ENCODE assay signal across 15 cellular contexts in the genomic region with DNA sequence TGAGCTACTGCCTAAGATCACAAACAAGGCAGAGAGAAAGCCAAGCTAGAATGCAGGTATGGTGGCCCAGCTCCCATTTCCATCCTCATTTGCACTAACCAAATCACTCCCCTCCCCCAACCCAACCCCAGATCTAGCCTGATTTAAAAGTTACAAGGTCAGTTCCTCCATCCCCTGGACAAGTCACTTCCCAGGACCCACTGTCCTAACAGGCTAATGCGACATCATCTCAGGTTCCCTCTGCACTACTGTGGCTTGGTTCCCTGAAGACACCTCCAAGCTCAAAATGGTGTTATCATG. TPM values are rescaled to one million over a fixed set of nuclear protein-coding genes. Genes with fewer than 3 reads are reported as not detected.
A peak's percentile ranks its signal among the peaks of the same experiment; 100 is the strongest.
DNase-seq lines count a peak whose midpoint lies in the region; ATAC-seq and TF ChIP-seq lines count a peak whose summit lies in the region.
"Had no signal": no experiment of that assay in that cellular context is flagged by ENCODE, and none has a peak within 500 bp of the region (broad histone marks: within the 10 kb centered on the region; RNA-seq: fewer than 3 reads in every experiment).

No MANE protein-coding gene starts in this region.

- peak overlapping the region; percentile 94 for H3K27ac Mint-ChIP-seq in Calu3 (ENCODE audit: unreplicated experiment)
- peak overlapping the region; percentile 60 to 76 for H3K27ac Mint-ChIP-seq in T-cell

- peak overlapping the region; percentile 76 for H3K4me2 ChIP-seq in hepatocyte

- H3K27ac ChIP-seq in hepatocyte (peak overlapping the region; percentile 99), prostate gland (peak overlapping the region; percentile 84 to 96), substantia nigra (ENCODE audit: low read depth, low read length, poor library complexity, severe bottlenecking) (no peak overlapping the region)

- ATAC-seq in T-cell (replicated peaks in 1 of 4) (no peak), HG03469 (IDR thresholded peaks at IDR 0.05; ENCODE audit: unreplicated experiment) (no peak)

- no TSS peak for BruUV-seq in Calu3 (replicated peaks; lab: Mats Ljungman, UMichigan)

- WGBS in hepatocyte (ENCODE audit: low lambda C conversion rate, missing lambda C conversion rate): 75% methylated on average over 1 of the region's 1 CpG
- 68% methylated on average over 1 of the region's 1 CpG for WGBS in prostate gland

- H3K9me3 Mint-ChIP-seq in Calu3 (ENCODE audit: low read depth, unreplicated experiment) (no peaks in the 10 kb centered on the region), T-cell (no peaks in the 10 kb centered on the region)
- H3K9me3 Mint-ChIP-seq: activated T-cell treated with anti-CD3 and anti-CD28 coated beads, Interleukin-2, amount 50 U/mL, for 24 hours had no signal

- H3K4me3 Mint-ChIP-seq in Calu3 (ENCODE audit: low read depth, unreplicated experiment) (peak overlapping the region; percentile 91), T-cell (peak overlapping the region in 1 of 3 donors; percentile 92)
- H3K4me3 Mint-ChIP-seq: activated T-cell treated with anti-CD3 and anti-CD28 coated beads, Interleukin-2, amount 50 U/mL, for 24 hours had no signal

- H3K9me3 ChIP-seq in hepatocyte (ENCODE audit: low read depth) (no peaks in the 10 kb centered on the region), prostate gland (no peaks in the 10 kb centered on the region)

- peaks cover 55% of the 10 kb centered on the region for H3K79me2 ChIP-seq in hepatocyte

- no peak for TF ChIP-seq CTCF in Calu3 (IDR thresholded peaks at IDR 0.05; ENCODE audit: unreplicated experiment)
- no peak for TF ChIP-seq CTCF in hepatocyte (IDR thresholded peaks at IDR 0.05; ENCODE audit: poor library complexity)
- no peak for TF ChIP-seq CTCF in prostate gland (IDR thresholded peaks at IDR 0.05)

- no peaks in the 10 kb centered on the region for H3K36me3 ChIP-seq in hepatocyte (replicated peaks; ENCODE audit: insufficient read depth, low read depth)
- H3K36me3 ChIP-seq in prostate gland: no peaks in the 10 kb centered on the region

- H3K4me1 ChIP-seq in hepatocyte (ENCODE audit: insufficient read depth): peaks cover 29% of the 10 kb centered on the region
- no peaks in the 10 kb centered on the region for H3K4me1 ChIP-seq in prostate gland (replicated peaks)

- no peak for TF ChIP-seq POLR2A in prostate gland (IDR thresholded peaks at IDR 0.05)

- DNase-seq in Calu3: no peak
- DNase-seq in T-cell: no peak
- DNase-seq in hepatocyte (ENCODE audit: low spot score): no peak
- no peak for DNase-seq in prostate gland (ENCODE audit: low spot score)
- DNase-seq in middle frontal gyrus (ENCODE audit: extremely low spot score, low spot score): no peak
- DNase-seq in substantia nigra (lab: John Stamatoyannopoulos, UW): no peak
- no peak for DNase-seq in posterior cingulate gyrus
- DNase-seq: activated T-cell treated with anti-CD3 and anti-CD28 coated beads, Interleukin-2, amount 50 U/mL, for 24 hours; aorta; effector CD8-positive, alpha-beta T cell; HCEC 1CT; stimulated activated CD4-positive, alpha-beta T cell treated with anti-CD3 and anti-CD28 coated beads, Interleukin-1b, Interleukin-23, amount 100 ng/mL, for 48 hours; T-helper 1 cell had no signal

- peak overlapping the region; percentile 64 for H3K4me3 ChIP-seq in hepatocyte
- H3K4me3 ChIP-seq in prostate gland: no peak overlapping the region

- intact Hi-C loops in Calu3 (cut with micrococcal nuclease; ENCODE audit: unreplicated experiment): no loop called here
- intact Hi-C loops in prostate gland (cut with DNase I): no loop called here
- intact Hi-C loops in posterior cingulate gyrus (cut with DNase I): no loop called here

- CTCF ChIA-PET in Calu3 (lab: Charles Lee): interaction anchor here (0.8 to 1.4 kb wide), 3 partner anchors 21 to 26 kb away, joined by 3 to 5 read pairs (median 4); no protein-coding TSS in a partner anchor
- CTCF ChIA-PET in T-cell (lab: Charles Lee): interaction anchor here in 1 of 2 donors (1.2 kb wide), 1 partner anchor 23 kb away, joined by 3 read pairs; no protein-coding TSS in a partner anchor

- H3K36me3 Mint-ChIP-seq in Calu3 (ENCODE audit: insufficient read depth, unreplicated experiment): peaks cover 69% of the 10 kb centered on the region
- H3K36me3 Mint-ChIP-seq in T-cell: no peaks in the 10 kb centered on the region

- H2AFZ ChIP-seq in hepatocyte: no peak overlapping the region

- POLR2A ChIA-PET in T-cell (lab: Charles Lee): no interaction called here

- H3K27me3 ChIP-seq in hepatocyte: no peaks in the 10 kb centered on the region
- H3K27me3 ChIP-seq in prostate gland (replicated peaks; ENCODE audit: insufficient read depth): no peaks in the 10 kb centered on the region

- H3K9me2 ChIP-seq in hepatocyte (replicated peaks; ENCODE audit: insufficient read depth): no peaks in the 10 kb centered on the region

- H3K4me1 Mint-ChIP-seq in Calu3 (ENCODE audit: low read depth, unreplicated experiment) (peaks cover 58% of the 10 kb centered on the region), T-cell (peaks cover 37 to 51% (median 48%) of the 10 kb centered on the region in 3 donors)

- H4K20me1 ChIP-seq in hepatocyte (ENCODE audit: insufficient read depth, poor library complexity, severe bottlenecking): peaks cover 7% of the 10 kb centered on the region

- no peaks in the 10 kb centered on the region for H3K27me3 Mint-ChIP-seq in Calu3 (ENCODE audit: unreplicated experiment)
- H3K27me3 Mint-ChIP-seq in T-cell: no peaks in the 10 kb centered on the region
- H3K27me3 Mint-ChIP-seq: activated T-cell treated with anti-CD3 and anti-CD28 coated beads, Interleukin-2, amount 50 U/mL, for 24 hours had no signal

RNA-seq across cellular contexts. Expression of a gene that starts 2.4 kb away (rescaled TPM):
- total RNA-seq in Calu3 (2022) (157 and 173 TPM in 2 replicates), T-cell (10 to 100 TPM; 14.6 to 21.0 (median 18.7) TPM), hepatocyte (140 and 180 TPM in 2 replicates), prostate gland (100 to 1,000 TPM in 1 of 2 donors, 10 to 100 TPM in 1; 43.6 to 104 TPM)
- polyA plus RNA-seq in hepatocyte: 148 and 149 TPM in 2 replicates

RNA-seq across cellular contexts. Expression of a gene that starts 20.2 kb away (rescaled TPM):
- total RNA-seq in Calu3 (2022): 67.6 and 74.1 TPM in 2 replicates
- total RNA-seq in T-cell: 100 to 1,000 TPM in 2 of 5 donors, 10 to 100 TPM in 3; 39.9 to 130 (median 94.8) TPM
- total RNA-seq in hepatocyte: 30.8 and 36.3 TPM in 2 replicates
- 101 and 102 TPM in 2 replicates for polyA plus RNA-seq in hepatocyte
- total RNA-seq in prostate gland: 100 to 1,000 TPM; 137 to 648 TPM

RNA-seq across cellular contexts. Expression of a gene that starts 27.2 kb away (rescaled TPM):
- total RNA-seq in Calu3 (2022) (72.1 and 75.4 TPM in 2 replicates), T-cell (10 to 100 TPM; 65.4 to 96.1 (median 92.2) TPM), hepatocyte (62.1 and 85.1 TPM in 2 replicates), prostate gland (10 to 100 TPM; 46.3 to 65.8 TPM)
- 11.9 and 23.2 TPM in 2 replicates for polyA plus RNA-seq in hepatocyte

RNA-seq across cellular contexts. Expression of a gene that starts 51.1 kb away (rescaled TPM):
- total RNA-seq in Calu3 (2022) (1.7 and 2.9 TPM in 2 replicates), T-cell (100 to 1,000 TPM; 193 to 299 (median 279) TPM), hepatocyte (0.52 and 0.80 TPM in 2 replicates), prostate gland (1 to 10 TPM; 3.2 to 5.3 TPM)
- polyA plus RNA-seq in hepatocyte: 1.4 and 1.7 TPM in 2 replicates
- total RNA-seq: lung microvascular endothelial cell had no signal
